In genomic region chr20:12970372-12970821, GRCh38 we compare ENCODE assay signal across 8 cellular contexts. TPM values are rescaled to one million over a fixed set of nuclear protein-coding genes. Genes with fewer than 3 reads are reported as not detected.
A peak's percentile ranks its signal among the peaks of the same experiment; 100 is the strongest.
DNase-seq lines count a peak whose midpoint lies in the region; ATAC-seq and TF ChIP-seq lines count a peak whose summit lies in the region.

No MANE protein-coding gene starts in this region.

- no peaks in the 10 kb centered on the region for H3K27me3 ChIP-seq in mesenchymal stem cell (ENCODE audit: control insufficient read depth in 1 of 2, insufficient read depth in 1 of 2, low read length in 2 of 2)

- peak overlapping the region in 1 of 2 experiments; percentile 19 for H2BK12ac ChIP-seq in mesenchymal stem cell (ENCODE audit: low read length in 2 of 2)

- H3K18ac ChIP-seq in mesenchymal stem cell (ENCODE audit: low read depth in 1 of 2, low read length in 2 of 2): peak overlapping the region in 1 of 2 experiments; percentile 2

- peak overlapping the region; percentile 45 for H3K9ac ChIP-seq in mesenchymal stem cell (ENCODE audit: low read length)

- H3K4me1 ChIP-seq in mesenchymal stem cell (ENCODE audit: control insufficient read depth, insufficient read depth, low read depth, low read length): peaks cover 6% of the 10 kb centered on the region

- TF ChIP-seq POLR2A in NB4 (IDR thresholded peaks at IDR 0.05; ENCODE audit: extremely low read depth, insufficient read length): no peak

- no peak overlapping the region for H3K27ac ChIP-seq in mesenchymal stem cell (ENCODE audit: low read length, poor library complexity, severe bottlenecking)

- H3K4me3 ChIP-seq in GM12865 (ENCODE audit: low read depth, low read length) (no peak overlapping the region), NB4 (ENCODE audit: low read depth, low read length) (no peak overlapping the region), cardiac fibroblast (replicated peaks in 1 of 2; ENCODE audit: low read depth in 2 of 2, low read length in 2 of 2) (no peak overlapping the region), mesenchymal stem cell (ENCODE audit: insufficient read depth in 1 of 2, low read depth in 1 of 2, low read length in 2 of 2) (no peak overlapping the region)

- peak; percentile 30 for DNase-seq in GM12865 (ENCODE audit: low read depth)
- peak; percentile 53 for DNase-seq in NB4 (ENCODE audit: low read depth)
- DNase-seq in cardiac fibroblast (ENCODE audit: low read depth in 2 of 2): peak; percentile 71 to 74
- DNase-seq in mesenchymal stem cell: peak; percentile 60
- no peak for DNase-seq in T-helper 9 cell
- no peak for DNase-seq in NCI-H187 (lab: John Stamatoyannopoulos, UW)

- 68% methylated on average over 4 of the region's 4 CpGs for WGBS in mesenchymal stem cell

- H3K36me3 ChIP-seq in mesenchymal stem cell (ENCODE audit: control insufficient read depth in 1 of 2, insufficient read depth in 2 of 2, low read depth in 1 of 2, low read length in 2 of 2): no peaks in the 10 kb centered on the region

- H3K4ac ChIP-seq in mesenchymal stem cell (ENCODE audit: low read depth in 1 of 2, low read length in 2 of 2): no peak overlapping the region

- H4K8ac ChIP-seq in mesenchymal stem cell (ENCODE audit: low read length): no peak overlapping the region

- peak overlapping the region; percentile 92 for H2AK5ac ChIP-seq in mesenchymal stem cell (ENCODE audit: low read length, severe bottlenecking)

- peak; percentile 35 for TF ChIP-seq CTCF in GM12865 (IDR thresholded peaks at IDR 0.05; ENCODE audit: insufficient read depth, low read depth, low read length, missing control alignments)
- TF ChIP-seq CTCF in NB4 (IDR thresholded peaks at IDR 0.05; ENCODE audit: low read depth, low read length): peak; percentile 47
- peak; percentile 59 for TF ChIP-seq CTCF in cardiac fibroblast (IDR thresholded peaks at IDR 0.05; ENCODE audit: low read depth, low read length)

- H2AFZ ChIP-seq in mesenchymal stem cell (ENCODE audit: low read depth, low read length): peak overlapping the region; percentile 61

- H2BK15ac ChIP-seq in mesenchymal stem cell (ENCODE audit: low read depth, poor library complexity, severe bottlenecking): no peak overlapping the region

- no peak overlapping the region for H2BK5ac ChIP-seq in mesenchymal stem cell (ENCODE audit: low read depth, low read length, poor library complexity, severe bottlenecking)

- no peak overlapping the region for H3K14ac ChIP-seq in mesenchymal stem cell (ENCODE audit: low read length in 2 of 2)

- no peak overlapping the region for H3K4me2 ChIP-seq in mesenchymal stem cell (ENCODE audit: low read length, poor library complexity, severe bottlenecking)

- ATAC-seq in HG03045 (IDR thresholded peaks at IDR 0.05; ENCODE audit: unreplicated experiment) (no peak), HG03108 (IDR thresholded peaks at IDR 0.05; ENCODE audit: unreplicated experiment) (no peak)

- no peak overlapping the region for H3K23ac ChIP-seq in mesenchymal stem cell (ENCODE audit: low read length in 2 of 2)

- no peaks in the 10 kb centered on the region for H3K9me3 ChIP-seq in mesenchymal stem cell (ENCODE audit: control insufficient read depth, low read length)

- H4K91ac ChIP-seq in mesenchymal stem cell (ENCODE audit: low read length): no peak overlapping the region

- no peak overlapping the region for H2BK120ac ChIP-seq in mesenchymal stem cell (ENCODE audit: low read depth, low read length)

- no peaks in the 10 kb centered on the region for H3K79me1 ChIP-seq in mesenchymal stem cell (replicated peaks; ENCODE audit: low read length, poor library complexity, severe bottlenecking)

RNA-seq across cellular contexts. Expression of gene SPTLC3, which starts 38.4 kb away (rescaled TPM):
- polyA plus RNA-seq in mesenchymal stem cell (2013, experiment 1 of 2): 2.1 TPM
- polyA plus RNA-seq in mesenchymal stem cell (2013, experiment 2 of 2): 1.7 TPM

Comparison
In these comparisons a context has a peak if more than half of its experiments do, and no peak if none do; other contexts are left out.
1. DNase-seq: peak in GM12865 (single experiment), NB4 (single experiment), cardiac fibroblast (2 of 2) and mesenchymal stem cell (single experiment); none in T-helper 9 cell (single experiment) and NCI-H187 (0 of 2).
2. Peak in every context shown above with its lines, with median percentiles within 50 percentile points of each other: CTCF ChIP-seq.